Comparison of ENCODE assay signal across 8 cellular contexts in genomic region chr12:49673446-49674317, GRCh38. TPM values are rescaled to one million over a fixed set of nuclear protein-coding genes. Genes with fewer than 3 reads are reported as not detected.
DNase-seq lines count a peak whose midpoint lies in the region; ATAC-seq and FAIRE-seq lines count a peak whose summit lies in the region.

No MANE protein-coding gene starts in this region.

- peaks cover 0 to 6% of the 10 kb centered on the region in 2 donors for H3K36me3 Mint-ChIP-seq in activated naive CD4-positive, alpha-beta T cell treated with anti-CD3 and anti-CD28 coated beads, Interleukin-2, amount 50 U/mL, for 72 hours
- H3K36me3 Mint-ChIP-seq in natural killer cell treated with Interleukin-12 subunit alpha and Interleukin-12 subunit beta and Interleukin-15 and Interleukin-18, amount 100 ng/mL, for 72 hours, result no peaks in the 10 kb centered on the region

- H3K27me3 Mint-ChIP-seq in natural killer cell treated with Interleukin-12 subunit alpha and Interleukin-12 subunit beta and Interleukin-15 and Interleukin-18, amount 100 ng/mL, for 72 hours, result no peaks in the 10 kb centered on the region

- H3K4me1 Mint-ChIP-seq in natural killer cell treated with Interleukin-12 subunit alpha and Interleukin-12 subunit beta and Interleukin-15 and Interleukin-18, amount 100 ng/mL, for 72 hours (ENCODE audit: low read depth in 2 of 2), result peaks cover 83 to 87% of the 10 kb centered on the region in 2 donors

- FAIRE-seq in frontal cortex (lab: Jason Lieb, UNC), result no peak

- peak overlapping the region; percentile 60 for H3K4me3 Mint-ChIP-seq in natural killer cell treated with Interleukin-12 subunit alpha and Interleukin-12 subunit beta and Interleukin-15 and Interleukin-18, amount 100 ng/mL, for 72 hours

- DNase-seq in DMS 273 (lab: John Stamatoyannopoulos, UW; ENCODE audit: unreplicated experiment), result peak; percentile 92
- peak; percentile 74 to 93 (median 83) for DNase-seq in NCI-H1417 (lab: John Stamatoyannopoulos, UW)
- no peak for DNase-seq in activated naive CD4-positive, alpha-beta T cell treated with anti-CD3 and anti-CD28 coated beads, Interleukin-2, amount 50 U/mL, for 72 hours (ENCODE audit: low spot score in 2 of 2)
- DNase-seq in frontal cortex (ENCODE audit: low spot score in 2 of 2), result peak; percentile 69 to 83
- DNase-seq in natural killer cell treated with Interleukin-12 subunit alpha and Interleukin-12 subunit beta and Interleukin-15 and Interleukin-18, amount 100 ng/mL, for 72 hours (ENCODE audit: low spot score), result no peak

- no peaks in the 10 kb centered on the region for H3K9me3 Mint-ChIP-seq in activated naive CD4-positive, alpha-beta T cell treated with anti-CD3 and anti-CD28 coated beads, Interleukin-2, amount 50 U/mL, for 72 hours
- H3K9me3 Mint-ChIP-seq in natural killer cell treated with Interleukin-12 subunit alpha and Interleukin-12 subunit beta and Interleukin-15 and Interleukin-18, amount 100 ng/mL, for 72 hours, result no peaks in the 10 kb centered on the region

- peak; percentile 35 to 54 for ATAC-seq in activated naive CD4-positive, alpha-beta T cell treated with anti-CD3 and anti-CD28 coated beads, Interleukin-2, amount 50 U/mL, for 72 hours
- peak; percentile 47 to 54 for ATAC-seq in natural killer cell treated with Interleukin-12 subunit alpha and Interleukin-12 subunit beta and Interleukin-15 and Interleukin-18, amount 100 ng/mL, for 72 hours
- ATAC-seq in GM18907 (IDR thresholded peaks at IDR 0.05; ENCODE audit: unreplicated experiment), result no peak
- ATAC-seq in GM21723 (IDR thresholded peaks at IDR 0.05; ENCODE audit: unreplicated experiment), result no peak
- ATAC-seq in GM18858 (IDR thresholded peaks at IDR 0.05; ENCODE audit: unreplicated experiment), result no peak

- H3K27ac Mint-ChIP-seq in activated naive CD4-positive, alpha-beta T cell treated with anti-CD3 and anti-CD28 coated beads, Interleukin-2, amount 50 U/mL, for 72 hours, result peak overlapping the region; percentile 84 to 92
- peak overlapping the region; percentile 89 to 98 for H3K27ac Mint-ChIP-seq in natural killer cell treated with Interleukin-12 subunit alpha and Interleukin-12 subunit beta and Interleukin-15 and Interleukin-18, amount 100 ng/mL, for 72 hours

RNA-seq across cellular contexts. Expression of gene FMNL3, which starts 33.5 kb away (rescaled TPM):
- total RNA-seq in activated naive CD4-positive, alpha-beta T cell treated with anti-CD3 and anti-CD28 coated beads, Interleukin-2, amount 50 U/mL, for 72 hours, result 10 to 100 TPM; 25.9 to 27.6 TPM
- 9.0 TPM for total RNA-seq in frontal cortex
- total RNA-seq in natural killer cell treated with Interleukin-12 subunit alpha and Interleukin-12 subunit beta and Interleukin-15 and Interleukin-18, amount 100 ng/mL, for 72 hours, result 100 to 1,000 TPM in 1 of 2 donors, 10 to 100 TPM in 1; 86.9 to 123 TPM

RNA-seq across cellular contexts. Expression of gene PRPF40B, which starts 50.3 kb away (rescaled TPM):
- total RNA-seq in activated naive CD4-positive, alpha-beta T cell treated with anti-CD3 and anti-CD28 coated beads, Interleukin-2, amount 50 U/mL, for 72 hours, result 10 to 100 TPM in 1 of 2 donors, 1 to 10 TPM in 1; 5.1 to 10.1 TPM
- total RNA-seq in frontal cortex, result 19.2 TPM
- 10 to 100 TPM in 1 of 2 donors, 1 to 10 TPM in 1; 6.2 to 12.4 TPM for total RNA-seq in natural killer cell treated with Interleukin-12 subunit alpha and Interleukin-12 subunit beta and Interleukin-15 and Interleukin-18, amount 100 ng/mL, for 72 hours

Comparison
In these comparisons a context has a peak if more than half of its experiments do, and no peak if none do; other contexts are left out.
1. DNase-seq: peak in DMS 273 (single experiment), NCI-H1417 (3 of 3) and frontal cortex (2 of 2); none in activated naive CD4-positive, alpha-beta T cell treated with anti-CD3 and anti-CD28 coated beads, Interleukin-2, amount 50 U/mL, for 72 hours (0 of 2) and natural killer cell treated with Interleukin-12 subunit alpha and Interleukin-12 subunit beta and Interleukin-15 and Interleukin-18, amount 100 ng/mL, for 72 hours (single experiment).
2. ATAC-seq: peak in activated naive CD4-positive, alpha-beta T cell treated with anti-CD3 and anti-CD28 coated beads, Interleukin-2, amount 50 U/mL, for 72 hours (2 of 2) and natural killer cell treated with Interleukin-12 subunit alpha and Interleukin-12 subunit beta and Interleukin-15 and Interleukin-18, amount 100 ng/mL, for 72 hours (2 of 2); none in GM18907 (single experiment), GM21723 (single experiment) and GM18858 (single experiment).